Comparison of ENCODE assay signal across 1 cellular context in the genomic region with DNA sequence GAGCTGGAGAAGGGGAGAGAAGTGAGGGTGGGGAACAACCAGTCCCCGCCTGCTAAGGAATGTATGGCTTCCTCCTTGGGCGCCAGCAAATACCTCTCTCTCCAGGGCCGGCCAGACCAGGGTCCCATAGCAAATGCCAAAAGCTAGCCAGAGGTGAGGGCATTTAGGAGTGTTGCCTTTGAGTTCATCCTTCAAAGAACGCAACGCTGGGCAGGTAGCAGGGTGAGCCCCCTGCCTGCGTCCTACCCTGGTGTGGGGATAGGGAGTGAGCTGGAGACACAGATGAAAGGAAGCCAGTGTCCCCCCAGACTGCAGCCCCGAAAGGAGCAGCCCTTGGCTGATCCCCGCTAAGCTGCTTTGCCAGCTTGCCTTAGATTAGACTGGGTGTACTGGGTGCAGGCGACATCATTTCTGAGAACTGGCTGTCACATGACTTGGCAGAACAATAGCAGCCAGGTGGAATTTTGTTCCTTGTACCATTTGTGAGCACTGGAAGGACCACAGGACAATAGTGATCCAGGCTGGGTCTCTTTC.
TF ChIP-seq lines count a peak whose summit lies in the region.

No MANE protein-coding gene starts in this region.

TF ChIP-seq in H1, 55 proteins besides CTCF, POLR2A, EP300 and RAD21:
- no peak for TF ChIP-seq POU5F1 (IDR thresholded peaks at IDR 0.05; ENCODE audit: low read depth, low read length)
- no peak for TF ChIP-seq TBP (IDR thresholded peaks at IDR 0.05; ENCODE audit: low read depth, low read length)
- no peak for TF ChIP-seq CHD2 (IDR thresholded peaks at IDR 0.05; ENCODE audit: low read length)
- peak; percentile 67; the same call in 1 of the 2 replicates for TF ChIP-seq YY1 (IDR thresholded peaks at IDR 0.05; ENCODE audit: low read depth, low read length)
- TF ChIP-seq RNF2 (IDR thresholded peaks at IDR 0.05; ENCODE audit: borderline replicate concordance, low read depth, low read length, missing control alignments, poor library complexity, severe bottlenecking), result no peak
- no peak for TF ChIP-seq SIRT6 (IDR thresholded peaks at IDR 0.05; ENCODE audit: low read length)
- TF ChIP-seq PHF8 (conservative IDR thresholded peaks at IDR 0.05; ENCODE audit: low read depth, low read length), result no peak
- TF ChIP-seq SP2 (IDR thresholded peaks at IDR 0.05; ENCODE audit: low read length), result no peak
- no peak for TF ChIP-seq CHD1 (IDR thresholded peaks at IDR 0.05; ENCODE audit: low read depth, low read length)
- peak; percentile 26 for TF ChIP-seq CTBP2 (IDR thresholded peaks at IDR 0.05; ENCODE audit: borderline replicate concordance, insufficient read depth, insufficient read length, low read length)
- TF ChIP-seq, protein P1, sequence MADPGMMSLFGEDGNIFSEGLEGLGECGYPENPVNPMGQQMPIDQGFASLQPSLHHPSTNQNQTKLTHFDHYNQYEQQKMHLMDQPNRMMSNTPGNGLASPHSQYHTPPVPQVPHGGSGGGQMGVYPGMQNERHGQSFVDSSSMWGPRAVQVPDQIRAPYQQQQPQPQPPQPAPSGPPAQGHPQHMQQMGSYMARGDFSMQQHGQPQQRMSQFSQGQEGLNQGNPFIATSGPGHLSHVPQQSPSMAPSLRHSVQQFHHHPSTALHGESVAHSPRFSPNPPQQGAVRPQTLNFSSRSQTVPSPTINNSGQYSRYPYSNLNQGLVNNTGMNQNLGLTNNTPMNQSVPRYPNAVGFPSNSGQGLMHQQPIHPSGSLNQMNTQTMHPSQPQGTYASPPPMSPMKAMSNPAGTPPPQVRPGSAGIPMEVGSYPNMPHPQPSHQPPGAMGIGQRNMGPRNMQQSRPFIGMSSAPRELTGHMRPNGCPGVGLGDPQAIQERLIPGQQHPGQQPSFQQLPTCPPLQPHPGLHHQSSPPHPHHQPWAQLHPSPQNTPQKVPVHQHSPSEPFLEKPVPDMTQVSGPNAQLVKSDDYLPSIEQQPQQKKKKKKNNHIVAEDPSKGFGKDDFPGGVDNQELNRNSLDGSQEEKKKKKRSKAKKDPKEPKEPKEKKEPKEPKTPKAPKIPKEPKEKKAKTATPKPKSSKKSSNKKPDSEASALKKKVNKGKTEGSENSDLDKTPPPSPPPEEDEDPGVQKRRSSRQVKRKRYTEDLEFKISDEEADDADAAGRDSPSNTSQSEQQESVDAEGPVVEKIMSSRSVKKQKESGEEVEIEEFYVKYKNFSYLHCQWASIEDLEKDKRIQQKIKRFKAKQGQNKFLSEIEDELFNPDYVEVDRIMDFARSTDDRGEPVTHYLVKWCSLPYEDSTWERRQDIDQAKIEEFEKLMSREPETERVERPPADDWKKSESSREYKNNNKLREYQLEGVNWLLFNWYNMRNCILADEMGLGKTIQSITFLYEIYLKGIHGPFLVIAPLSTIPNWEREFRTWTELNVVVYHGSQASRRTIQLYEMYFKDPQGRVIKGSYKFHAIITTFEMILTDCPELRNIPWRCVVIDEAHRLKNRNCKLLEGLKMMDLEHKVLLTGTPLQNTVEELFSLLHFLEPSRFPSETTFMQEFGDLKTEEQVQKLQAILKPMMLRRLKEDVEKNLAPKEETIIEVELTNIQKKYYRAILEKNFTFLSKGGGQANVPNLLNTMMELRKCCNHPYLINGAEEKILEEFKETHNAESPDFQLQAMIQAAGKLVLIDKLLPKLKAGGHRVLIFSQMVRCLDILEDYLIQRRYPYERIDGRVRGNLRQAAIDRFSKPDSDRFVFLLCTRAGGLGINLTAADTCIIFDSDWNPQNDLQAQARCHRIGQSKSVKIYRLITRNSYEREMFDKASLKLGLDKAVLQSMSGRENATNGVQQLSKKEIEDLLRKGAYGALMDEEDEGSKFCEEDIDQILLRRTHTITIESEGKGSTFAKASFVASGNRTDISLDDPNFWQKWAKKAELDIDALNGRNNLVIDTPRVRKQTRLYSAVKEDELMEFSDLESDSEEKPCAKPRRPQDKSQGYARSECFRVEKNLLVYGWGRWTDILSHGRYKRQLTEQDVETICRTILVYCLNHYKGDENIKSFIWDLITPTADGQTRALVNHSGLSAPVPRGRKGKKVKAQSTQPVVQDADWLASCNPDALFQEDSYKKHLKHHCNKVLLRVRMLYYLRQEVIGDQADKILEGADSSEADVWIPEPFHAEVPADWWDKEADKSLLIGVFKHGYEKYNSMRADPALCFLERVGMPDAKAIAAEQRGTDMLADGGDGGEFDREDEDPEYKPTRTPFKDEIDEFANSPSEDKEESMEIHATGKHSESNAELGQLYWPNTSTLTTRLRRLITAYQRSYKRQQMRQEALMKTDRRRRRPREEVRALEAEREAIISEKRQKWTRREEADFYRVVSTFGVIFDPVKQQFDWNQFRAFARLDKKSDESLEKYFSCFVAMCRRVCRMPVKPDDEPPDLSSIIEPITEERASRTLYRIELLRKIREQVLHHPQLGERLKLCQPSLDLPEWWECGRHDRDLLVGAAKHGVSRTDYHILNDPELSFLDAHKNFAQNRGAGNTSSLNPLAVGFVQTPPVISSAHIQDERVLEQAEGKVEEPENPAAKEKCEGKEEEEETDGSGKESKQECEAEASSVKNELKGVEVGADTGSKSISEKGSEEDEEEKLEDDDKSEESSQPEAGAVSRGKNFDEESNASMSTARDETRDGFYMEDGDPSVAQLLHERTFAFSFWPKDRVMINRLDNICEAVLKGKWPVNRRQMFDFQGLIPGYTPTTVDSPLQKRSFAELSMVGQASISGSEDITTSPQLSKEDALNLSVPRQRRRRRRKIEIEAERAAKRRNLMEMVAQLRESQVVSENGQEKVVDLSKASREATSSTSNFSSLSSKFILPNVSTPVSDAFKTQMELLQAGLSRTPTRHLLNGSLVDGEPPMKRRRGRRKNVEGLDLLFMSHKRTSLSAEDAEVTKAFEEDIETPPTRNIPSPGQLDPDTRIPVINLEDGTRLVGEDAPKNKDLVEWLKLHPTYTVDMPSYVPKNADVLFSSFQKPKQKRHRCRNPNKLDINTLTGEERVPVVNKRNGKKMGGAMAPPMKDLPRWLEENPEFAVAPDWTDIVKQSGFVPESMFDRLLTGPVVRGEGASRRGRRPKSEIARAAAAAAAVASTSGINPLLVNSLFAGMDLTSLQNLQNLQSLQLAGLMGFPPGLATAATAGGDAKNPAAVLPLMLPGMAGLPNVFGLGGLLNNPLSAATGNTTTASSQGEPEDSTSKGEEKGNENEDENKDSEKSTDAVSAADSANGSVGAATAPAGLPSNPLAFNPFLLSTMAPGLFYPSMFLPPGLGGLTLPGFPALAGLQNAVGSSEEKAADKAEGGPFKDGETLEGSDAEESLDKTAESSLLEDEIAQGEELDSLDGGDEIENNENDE (IDR thresholded peaks at IDR 0.05; ENCODE audit: insufficient replicate concordance, low read length), result no peak
- no peak for TF ChIP-seq TAF1 (IDR thresholded peaks at IDR 0.05; ENCODE audit: low read depth, low read length)
- TF ChIP-seq, protein P2, sequence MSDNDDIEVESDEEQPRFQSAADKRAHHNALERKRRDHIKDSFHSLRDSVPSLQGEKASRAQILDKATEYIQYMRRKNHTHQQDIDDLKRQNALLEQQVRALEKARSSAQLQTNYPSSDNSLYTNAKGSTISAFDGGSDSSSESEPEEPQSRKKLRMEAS (IDR thresholded peaks at IDR 0.05), result no peak
- TF ChIP-seq CBX8 (IDR thresholded peaks at IDR 0.05; ENCODE audit: borderline replicate concordance, low read depth, low read length), result no peak
- no peak for TF ChIP-seq RFX5 (IDR thresholded peaks at IDR 0.05; ENCODE audit: borderline replicate concordance, low read depth, low read length)
- TF ChIP-seq POLR2AphosphoS5 (IDR thresholded peaks at IDR 0.05; ENCODE audit: low read depth, low read length), result no peak
- TF ChIP-seq CREB1 (IDR thresholded peaks at IDR 0.05), result no peak
- no peak for TF ChIP-seq NANOG (IDR thresholded peaks at IDR 0.05; ENCODE audit: insufficient read depth, low read depth, low read length, poor library complexity, severe bottlenecking)
- TF ChIP-seq ATF2 (IDR thresholded peaks at IDR 0.05; ENCODE audit: low read length), result no peak
- 0 out of 2 replicates have a peak, but pooled peaks have one; percentile 37 for TF ChIP-seq TEAD4 (IDR thresholded peaks at IDR 0.05; ENCODE audit: low read depth, low read length)
- no peak for TF ChIP-seq BACH1 (IDR thresholded peaks at IDR 0.05; ENCODE audit: low read length)
- TF ChIP-seq FOSL1 (IDR thresholded peaks at IDR 0.05; ENCODE audit: insufficient read depth, low read depth, low read length), result no peak
- no peak for TF ChIP-seq HDAC6 (IDR thresholded peaks at IDR 0.05; ENCODE audit: low read depth, low read length)
- TF ChIP-seq NRF1 (IDR thresholded peaks at IDR 0.05; ENCODE audit: low read depth, low read length), result no peak
- no peak for TF ChIP-seq EGR1 (IDR thresholded peaks at IDR 0.05; ENCODE audit: borderline replicate concordance, low read depth, low read length)
